8 cellular contexts compared by ENCODE assay signal in the genomic region with DNA sequence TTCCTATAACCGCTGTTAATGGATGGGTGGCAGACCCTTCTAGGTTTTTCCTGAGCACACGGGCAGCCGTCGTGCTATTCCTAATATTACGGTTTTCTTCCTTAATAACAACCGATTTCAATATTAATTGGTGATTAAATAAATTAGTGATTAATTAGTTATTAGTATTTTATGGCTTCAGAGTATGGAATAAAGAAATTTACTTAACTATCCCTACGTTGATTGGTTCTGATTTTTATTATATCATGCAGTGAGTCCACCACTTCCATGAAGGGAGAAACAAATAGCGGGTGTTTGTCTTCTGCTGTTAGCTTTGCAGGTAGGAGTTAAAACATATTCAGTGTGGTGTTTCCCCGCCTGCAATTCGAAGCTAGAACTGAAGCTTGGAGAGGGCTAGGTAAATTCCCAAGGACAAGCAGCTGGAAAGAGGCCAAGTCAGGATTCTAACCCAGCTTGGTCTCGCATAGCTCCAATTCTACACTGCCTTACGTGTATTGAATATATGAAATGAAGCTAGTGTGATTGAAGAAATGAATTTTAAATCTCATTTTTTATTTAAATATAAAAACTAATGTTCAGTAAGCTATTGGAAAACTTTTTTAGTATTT. TPM values are rescaled to one million over a fixed set of nuclear protein-coding genes. Genes with fewer than 3 reads are reported as not detected.
DNase-seq lines count a peak whose midpoint lies in the region; ATAC-seq and TF ChIP-seq lines count a peak whose summit lies in the region.

No MANE protein-coding gene starts in this region.

- no peak for DNase-seq in A673 (ENCODE audit: low spot score)
- DNase-seq in HFFc6: no peak
- DNase-seq in activated CD4-positive, alpha-beta T cell treated with anti-CD3 and anti-CD28 coated beads for 48 hours: peak; percentile 20
- DNase-seq in fibroblast of villous mesenchyme (ENCODE audit: low read depth): no peak
- DNase-seq in neuronal stem cell (ENCODE audit: low spot score): no peak
- no peak for DNase-seq in NCI-H1930 (lab: John Stamatoyannopoulos, UW)
- no peak for DNase-seq in NCI-H1105 (lab: John Stamatoyannopoulos, UW)

- no peak overlapping the region for H3K4ac ChIP-seq in neuronal stem cell (ENCODE audit: low read length)

- no peak overlapping the region for H2BK5ac ChIP-seq in neuronal stem cell (ENCODE audit: low read length)

- H3K4me1 ChIP-seq in A673 (ENCODE audit: insufficient read depth, low read length, poor library complexity, severe bottlenecking) (peaks cover 2% of the 10 kb centered on the region), neuronal stem cell (ENCODE audit: control insufficient read depth in 2 of 2, insufficient read depth in 1 of 2, low read depth in 1 of 2, low read length in 2 of 2) (peaks cover 10 to 14% of the 10 kb centered on the region in 2 donors)

- H3K9me3 ChIP-seq in A673 (ENCODE audit: low read depth, low read length, poor library complexity, severe bottlenecking) (no peaks in the 10 kb centered on the region), neuronal stem cell (replicated peaks in 1 of 2; ENCODE audit: control insufficient read depth in 2 of 2, insufficient read depth in 1 of 2, low read depth in 1 of 2, low read length in 2 of 2) (no peaks in the 10 kb centered on the region)

- WGBS in neuronal stem cell (ENCODE audit: extremely low coverage in 2 of 2, insufficient read length in 2 of 2, insufficient replicate concordance in 1 of 2), 2 donors: no CpG with 5 or more reads among the region's 12 CpGs

- H2AK5ac ChIP-seq in neuronal stem cell (ENCODE audit: low read depth, low read length): no peak overlapping the region

- H3K14ac ChIP-seq in neuronal stem cell (ENCODE audit: low read length): no peak overlapping the region

- peak overlapping the region; percentile 98 for H3K4me3 Mint-ChIP-seq in HFFc6

- no peak overlapping the region for H3K23ac ChIP-seq in neuronal stem cell (ENCODE audit: low read depth, low read length, poor library complexity)

- H3K27ac ChIP-seq in A673 (ENCODE audit: low read depth, low read length, poor library complexity, severe bottlenecking) (peak overlapping the region; percentile 98), neuronal stem cell (replicated peaks; ENCODE audit: low read length) (peak overlapping the region; percentile 23)

- POLR2A ChIA-PET in A673 (lab: Charles Lee; ENCODE audit: low non-redundant PET): no interaction called here

- H3K27me3 ChIP-seq in A673 (replicated peaks; ENCODE audit: insufficient read depth, low read depth, low read length, poor library complexity) (no peaks in the 10 kb centered on the region), neuronal stem cell (ENCODE audit: control insufficient read depth in 3 of 3, insufficient read depth in 3 of 3, low read depth in 1 of 3, low read length in 3 of 3) (no peaks in the 10 kb centered on the region)

- peaks cover 24% of the 10 kb centered on the region for H3K4me1 Mint-ChIP-seq in HFFc6 (ENCODE audit: low read depth)

- TSS peak; percentile 99 for BruUV-seq in A673 (replicated peaks; lab: Mats Ljungman, UMichigan)

- peak overlapping the region; percentile 99 for H3K27ac Mint-ChIP-seq in HFFc6

- H4K91ac ChIP-seq in neuronal stem cell (ENCODE audit: low read depth, low read length, poor library complexity): no peak overlapping the region

- H2BK15ac ChIP-seq in neuronal stem cell (ENCODE audit: low read length): no peak overlapping the region

- H3K36me3 Mint-ChIP-seq in HFFc6 (ENCODE audit: low read depth): peaks cover 18% of the 10 kb centered on the region

- H2BK12ac ChIP-seq in neuronal stem cell (ENCODE audit: low read length): no peak overlapping the region

- H2AFZ ChIP-seq in neuronal stem cell (ENCODE audit: low read length): peak overlapping the region; percentile 96

- peaks cover 5% of the 10 kb centered on the region for H3K79me1 ChIP-seq in neuronal stem cell (ENCODE audit: low read depth, low read length)

- no peak overlapping the region for H3K18ac ChIP-seq in neuronal stem cell (ENCODE audit: low read length)

- peaks cover 3% of the 10 kb centered on the region; the same call in 1 of the 2 replicates for H3K27me3 Mint-ChIP-seq in HFFc6 (ENCODE audit: insufficient read depth)

- no peak for TF ChIP-seq CTCF in A673 (conservative IDR thresholded peaks at IDR 0.05; ENCODE audit: low read depth, low read length)
- TF ChIP-seq CTCF in HFFc6 (IDR thresholded peaks at IDR 0.05): no peak
- TF ChIP-seq CTCF in fibroblast of villous mesenchyme (IDR thresholded peaks at IDR 0.05; ENCODE audit: insufficient read depth, low read depth, low read length): no peak

- no peak overlapping the region for H3K4me2 ChIP-seq in neuronal stem cell (ENCODE audit: insufficient read depth, low read length, poor library complexity, severe bottlenecking)

- no peaks in the 10 kb centered on the region for H3K9me3 Mint-ChIP-seq in HFFc6

- no peak overlapping the region for H3K9ac ChIP-seq in neuronal stem cell (ENCODE audit: low read depth, low read length, poor library complexity)

- intact Hi-C loops in A673 (cut with micrococcal nuclease; ENCODE audit: unreplicated experiment): no loop called here

- ATAC-seq in GM21423 (IDR thresholded peaks at IDR 0.05; ENCODE audit: unreplicated experiment): no peak

- peak overlapping the region; percentile 69 for H3K4me3 ChIP-seq in A673 (ENCODE audit: low read depth, low read length, poor library complexity, severe bottlenecking)
- peak overlapping the region; percentile 92 for H3K4me3 ChIP-seq in fibroblast of villous mesenchyme (ENCODE audit: low read depth, low read length)
- peak overlapping the region in 1 of 2 donors; percentile 71 for H3K4me3 ChIP-seq in neuronal stem cell (ENCODE audit: low read length in 2 of 2)

- H2BK120ac ChIP-seq in neuronal stem cell (ENCODE audit: low read depth, low read length): no peak overlapping the region

- H4K8ac ChIP-seq in neuronal stem cell (ENCODE audit: low read depth, low read length): no peak overlapping the region

- H3K36me3 ChIP-seq in A673 (ENCODE audit: insufficient read depth, low read length, poor library complexity, severe bottlenecking): peaks cover 9% of the 10 kb centered on the region
- peaks cover 9 to 34% of the 10 kb centered on the region in 2 donors for H3K36me3 ChIP-seq in neuronal stem cell (replicated peaks in 1 of 2; ENCODE audit: control insufficient read depth in 2 of 2, insufficient read depth in 2 of 2, low read length in 2 of 2)

- CTCF ChIA-PET in A673 (lab: Charles Lee): no interaction called here

RNA-seq across cellular contexts. Expression of a gene that starts 0.9 kb away (rescaled TPM):
- total RNA-seq in A673 (2021): 21.9 and 22.2 TPM in 2 replicates
- total RNA-seq in HFFc6 (2021; fragmentation: NEBNext Ultra II Directional; extraction: Animal tissue kit (Norgen Biotek cat#: 25700)): 10 to 100 TPM; 12.4 to 15.8 (median 15.6) TPM
- 14.5 and 22.9 TPM in 2 replicates for total RNA-seq in fibroblast of villous mesenchyme
- polyA plus RNA-seq in neuronal stem cell (2013, experiment 1 of 2): 20.2 TPM
- 20.7 TPM for polyA plus RNA-seq in neuronal stem cell (2013, experiment 2 of 2)
